3 cellular contexts compared by ENCODE assay signal in the genomic region with DNA sequence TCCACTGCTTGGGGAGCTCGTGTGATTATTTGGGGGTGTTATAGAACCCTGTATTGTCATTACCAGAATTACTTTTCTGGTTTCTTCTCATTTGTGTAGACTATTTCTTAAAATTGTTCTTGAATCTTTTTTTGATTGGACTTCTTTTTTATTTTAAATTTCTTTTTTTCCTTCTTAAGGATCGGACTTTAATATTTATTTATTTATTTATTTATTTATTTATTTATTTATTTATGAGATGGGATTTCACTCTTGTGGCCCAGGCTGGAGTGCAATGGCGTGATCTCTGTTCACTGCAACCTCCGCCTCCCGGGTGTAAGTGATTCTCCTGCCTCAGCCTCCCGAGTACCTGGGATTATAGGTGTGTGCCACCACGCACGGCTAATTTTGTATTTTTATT. TPM values are rescaled to one million over a fixed set of nuclear protein-coding genes. Genes with fewer than 3 reads are reported as not detected.
DNase-seq lines count a peak whose midpoint lies in the region; ATAC-seq, FAIRE-seq and TF ChIP-seq lines count a peak whose summit lies in the region.
"Not testable (repeated sequence)": the region's sequence is repeated elsewhere in the genome, so short reads cannot be mapped to it uniquely, and the experiment has no call there.

No MANE protein-coding gene starts in this region.

- TF ChIP-seq EP300 in A549 (IDR thresholded peaks at IDR 0.05): not testable (repeated sequence)

- intact Hi-C loops in kidney (cut with DNase I): not testable (repeated sequence)

- H3K27ac ChIP-seq in A549; HEK293 (ENCODE audit: extremely low read depth, low read depth, low read length); kidney (ENCODE audit: low read depth in 2 of 2, low read length in 2 of 2): not testable (repeated sequence)

- TF ChIP-seq POLR2A in A549 (IDR thresholded peaks at IDR 0.05; ENCODE audit: low read length): not testable (repeated sequence)

- not testable (repeated sequence) for H3K9me3 ChIP-seq in A549; HEK293 (ENCODE audit: control insufficient read depth, insufficient read depth, low read depth, low read length); kidney (ENCODE audit: control insufficient read depth in 1 of 2, low read length in 2 of 2)

- TF ChIP-seq CTCF in A549 (IDR thresholded peaks at IDR 0.05); HEK293 (tag by site-specific recombination; IDR thresholded peaks at IDR 0.05); kidney (IDR thresholded peaks at IDR 0.05; ENCODE audit: borderline replicate concordance, extremely low read depth, insufficient read depth): not testable (repeated sequence)

- H3K36me3 ChIP-seq in HEK293 (ENCODE audit: control insufficient read depth in 2 of 2, insufficient read depth in 1 of 2, low read length in 2 of 2); kidney (ENCODE audit: control insufficient read depth in 1 of 2, insufficient read depth in 2 of 2, low read length in 2 of 2): not testable (repeated sequence)

- not testable (repeated sequence) for H3K9ac ChIP-seq in kidney (ENCODE audit: low read length in 2 of 2)

- not testable (repeated sequence) for FAIRE-seq in A549 (lab: Jason Lieb, UNC)
- FAIRE-seq in kidney (lab: Jason Lieb, UNC): peak; percentile 88

- not testable (repeated sequence) for TF ChIP-seq RAD21 in A549 (conservative IDR thresholded peaks at IDR 0.05 in 1 of 2, IDR thresholded peaks at IDR 0.05 in 1 of 2)

- WGBS in A549 (ENCODE audit: missing lambda C conversion rate): 82% methylated on average over 7 of the region's 8 CpGs

- POLR2A ChIA-PET in A549 (lab: Yijun Ruan, JAX); HEK293 (lab: Yijun Ruan, JAX): not testable (repeated sequence)

- not testable (repeated sequence) for DNase-seq in A549 (ENCODE audit: low read depth in 1 of 2, low spot score in 1 of 2); kidney

- H3K4me3 ChIP-seq in A549; HEK293 (ENCODE audit: low read depth, low read length); kidney (ENCODE audit: low read length in 2 of 2): not testable (repeated sequence)

- H3K4me1 ChIP-seq in A549; HEK293 (ENCODE audit: control insufficient read depth, insufficient read depth, low read length); kidney (ENCODE audit: control insufficient read depth in 1 of 2, insufficient read depth in 1 of 2, low read depth in 1 of 2, low read length in 2 of 2): not testable (repeated sequence)

- ATAC-seq in A549: not testable (repeated sequence)

- CTCF ChIA-PET in A549 (lab: Yijun Ruan, JAX): not testable (repeated sequence)
- CTCF ChIA-PET in HEK293 (lab: Yijun Ruan, JAX): interaction anchor here (0.7 kb wide), 1 partner anchor 40 kb away, joined by 4 read pairs; no protein-coding TSS in a partner anchor

- not testable (repeated sequence) for H3K4me2 ChIP-seq in A549

TF ChIP-seq in A549, 52 proteins besides CTCF, POLR2A, EP300 and RAD21:
- peak; percentile 53 for TF ChIP-seq ZC3H11A (IDR thresholded peaks at IDR 0.05)

TF ChIP-seq in HEK293, 187 proteins besides CTCF, POLR2A, EP300 and RAD21 (continues in another document):
- TF ChIP-seq ZNF530 (tag by site-specific recombination; IDR thresholded peaks at IDR 0.05; ENCODE audit: low read depth): 0 out of 2 replicates have a peak, but pooled peaks have one; percentile 23
- TF ChIP-seq ZNF266 (tag by site-specific recombination; IDR thresholded peaks at IDR 0.05; ENCODE audit: low read depth): peak; percentile 90
- TF ChIP-seq ZNF138 (tag by site-specific recombination; IDR thresholded peaks at IDR 0.05; ENCODE audit: borderline replicate concordance): 0 out of 2 replicates have a peak, but pooled peaks have one; percentile 78
- peak; percentile 95 for TF ChIP-seq ZNF426 (tag by site-specific recombination; IDR thresholded peaks at IDR 0.05)
- TF ChIP-seq, protein P1, sequence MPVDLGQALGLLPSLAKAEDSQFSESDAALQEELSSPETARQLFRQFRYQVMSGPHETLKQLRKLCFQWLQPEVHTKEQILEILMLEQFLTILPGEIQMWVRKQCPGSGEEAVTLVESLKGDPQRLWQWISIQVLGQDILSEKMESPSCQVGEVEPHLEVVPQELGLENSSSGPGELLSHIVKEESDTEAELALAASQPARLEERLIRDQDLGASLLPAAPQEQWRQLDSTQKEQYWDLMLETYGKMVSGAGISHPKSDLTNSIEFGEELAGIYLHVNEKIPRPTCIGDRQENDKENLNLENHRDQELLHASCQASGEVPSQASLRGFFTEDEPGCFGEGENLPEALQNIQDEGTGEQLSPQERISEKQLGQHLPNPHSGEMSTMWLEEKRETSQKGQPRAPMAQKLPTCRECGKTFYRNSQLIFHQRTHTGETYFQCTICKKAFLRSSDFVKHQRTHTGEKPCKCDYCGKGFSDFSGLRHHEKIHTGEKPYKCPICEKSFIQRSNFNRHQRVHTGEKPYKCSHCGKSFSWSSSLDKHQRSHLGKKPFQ (tag by site-specific recombination; IDR thresholded peaks at IDR 0.05): 0 out of 2 replicates have a peak, but pooled peaks have one; percentile 17
- peak; percentile 9; the same call in 1 of the 2 replicates for TF ChIP-seq ZNF121 (tag by site-specific recombination; IDR thresholded peaks at IDR 0.05)
- TF ChIP-seq, protein P2, sequence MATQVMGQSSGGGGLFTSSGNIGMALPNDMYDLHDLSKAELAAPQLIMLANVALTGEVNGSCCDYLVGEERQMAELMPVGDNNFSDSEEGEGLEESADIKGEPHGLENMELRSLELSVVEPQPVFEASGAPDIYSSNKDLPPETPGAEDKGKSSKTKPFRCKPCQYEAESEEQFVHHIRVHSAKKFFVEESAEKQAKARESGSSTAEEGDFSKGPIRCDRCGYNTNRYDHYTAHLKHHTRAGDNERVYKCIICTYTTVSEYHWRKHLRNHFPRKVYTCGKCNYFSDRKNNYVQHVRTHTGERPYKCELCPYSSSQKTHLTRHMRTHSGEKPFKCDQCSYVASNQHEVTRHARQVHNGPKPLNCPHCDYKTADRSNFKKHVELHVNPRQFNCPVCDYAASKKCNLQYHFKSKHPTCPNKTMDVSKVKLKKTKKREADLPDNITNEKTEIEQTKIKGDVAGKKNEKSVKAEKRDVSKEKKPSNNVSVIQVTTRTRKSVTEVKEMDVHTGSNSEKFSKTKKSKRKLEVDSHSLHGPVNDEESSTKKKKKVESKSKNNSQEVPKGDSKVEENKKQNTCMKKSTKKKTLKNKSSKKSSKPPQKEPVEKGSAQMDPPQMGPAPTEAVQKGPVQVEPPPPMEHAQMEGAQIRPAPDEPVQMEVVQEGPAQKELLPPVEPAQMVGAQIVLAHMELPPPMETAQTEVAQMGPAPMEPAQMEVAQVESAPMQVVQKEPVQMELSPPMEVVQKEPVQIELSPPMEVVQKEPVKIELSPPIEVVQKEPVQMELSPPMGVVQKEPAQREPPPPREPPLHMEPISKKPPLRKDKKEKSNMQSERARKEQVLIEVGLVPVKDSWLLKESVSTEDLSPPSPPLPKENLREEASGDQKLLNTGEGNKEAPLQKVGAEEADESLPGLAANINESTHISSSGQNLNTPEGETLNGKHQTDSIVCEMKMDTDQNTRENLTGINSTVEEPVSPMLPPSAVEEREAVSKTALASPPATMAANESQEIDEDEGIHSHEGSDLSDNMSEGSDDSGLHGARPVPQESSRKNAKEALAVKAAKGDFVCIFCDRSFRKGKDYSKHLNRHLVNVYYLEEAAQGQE (tag by site-specific recombination; IDR thresholded peaks at IDR 0.05): peak; percentile 62; the same call in 1 of the 2 replicates
- peak; percentile 40 for TF ChIP-seq ZNF654 (tag by site-specific recombination; IDR thresholded peaks at IDR 0.05; ENCODE audit: low read depth)
- TF ChIP-seq ZNF433 (tag by site-specific recombination; IDR thresholded peaks at IDR 0.05; ENCODE audit: low read depth): peak; percentile 82
- TF ChIP-seq ZNF140 (tag by site-specific recombination; IDR thresholded peaks at IDR 0.05): peak; percentile 91
- peak; percentile 96 for TF ChIP-seq ZNF555 (tag by site-specific recombination; conservative IDR thresholded peaks at IDR 0.05)
- peak; percentile 89; the same call in 1 of the 2 replicates for TF ChIP-seq ZNF394 (tag by site-specific recombination; IDR thresholded peaks at IDR 0.05; ENCODE audit: borderline replicate concordance)
- peak; percentile 54; the same call in 1 of the 2 replicates for TF ChIP-seq ZNF292 (tag by site-specific recombination; IDR thresholded peaks at IDR 0.05; ENCODE audit: borderline replicate concordance, low read depth)
- TF ChIP-seq ZNF341 (tag by site-specific recombination; IDR thresholded peaks at IDR 0.05; ENCODE audit: low read depth): peak; percentile 35; the same call in 1 of the 2 replicates
- peak; percentile 92; the same call in 1 of the 2 replicates for TF ChIP-seq ZNF202 (tag by site-specific recombination; IDR thresholded peaks at IDR 0.05; ENCODE audit: borderline replicate concordance)
- TF ChIP-seq, protein P3, sequence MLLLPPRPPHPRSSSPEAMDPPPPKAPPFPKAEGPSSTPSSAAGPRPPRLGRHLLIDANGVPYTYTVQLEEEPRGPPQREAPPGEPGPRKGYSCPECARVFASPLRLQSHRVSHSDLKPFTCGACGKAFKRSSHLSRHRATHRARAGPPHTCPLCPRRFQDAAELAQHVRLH (tag by site-specific recombination; IDR thresholded peaks at IDR 0.05): 0 out of 2 replicates have a peak, but pooled peaks have one; percentile 30
- peak; percentile 84 for TF ChIP-seq ZXDB (tag by site-specific recombination; IDR thresholded peaks at IDR 0.05)
- TF ChIP-seq ZNF19 (tag by site-specific recombination; IDR thresholded peaks at IDR 0.05; ENCODE audit: low read depth): 0 out of 2 replicates have a peak, but pooled peaks have one; percentile 74

RNA-seq across cellular contexts. Expression of a gene that starts 11.7 kb away (rescaled TPM):
- polyA plus RNA-seq in A549 (2011; rRNA removed) (10.7 and 14.1 TPM in 2 replicates), A549 (2017; fragmentation: RNase III; extraction: RNeasy Plus Mini Kit Qiagen cat#74134 plus additional on column Dnase treatment) (10.3 to 11.6 TPM (median 10.3 TPM) in 3 replicates), kidney (ENCODE audit: insufficient read depth, low read depth, low replicate concordance) (7.2 TPM)
- 2.3 and 2.4 TPM in 2 replicates for polyA plus RNA-seq in A549 (2012; cell fraction: cytosol; rRNA removed)
- 1.2 and 2.2 TPM in 2 replicates for polyA plus RNA-seq in A549 (2012; cell fraction: nucleus; rRNA removed)
- polyA minus RNA-seq in A549 (2011; rRNA and poly(A)+ RNA removed): 5.9 and 6.6 TPM in 2 replicates
- 26.5 TPM for total RNA-seq in kidney
